14 cellular contexts compared by ENCODE assay signal in genomic region chr6:31878761-31879542, GRCh38. TPM values are rescaled to one million over a fixed set of nuclear protein-coding genes. Genes with fewer than 3 reads are reported as not detected.
DNase-seq lines count a peak whose midpoint lies in the region; ATAC-seq and TF ChIP-seq lines count a peak whose summit lies in the region.
"Had no signal": no experiment of that assay in that cellular context is flagged by ENCODE, and none has a peak within 500 bp of the region (broad histone marks: within the 10 kb centered on the region; RNA-seq: fewer than 3 reads in every experiment).

TSS of gene SLC44A4 (minus strand) at chr6:31878997. CDS start at chr6:31878980, 17 bp downstream.

- no peaks in the 10 kb centered on the region for H3K4me1 ChIP-seq in osteoblast (ENCODE audit: insufficient read depth, low read length)
- H3K4me1 ChIP-seq: vagina had no signal

- H3K79me2 ChIP-seq in osteoblast (ENCODE audit: insufficient read depth, low read length) = no peaks in the 10 kb centered on the region

- H3K4me2 ChIP-seq in osteoblast (ENCODE audit: insufficient read depth, low read length) = no peak within 1 kb of the TSS

- H3K9me3 Mint-ChIP-seq in CD14-positive monocyte = peaks cover 0 to 1% (median 0%) of the 10 kb centered on the region in 7 donors
- H3K9me3 Mint-ChIP-seq: activated T-cell treated with anti-CD3 and anti-CD28 coated beads, Interleukin-2, amount 50 U/mL, for 72 hours; naive B cell had no signal

- TF ChIP-seq CTCF in CD14-positive monocyte (IDR thresholded peaks at IDR 0.05) (no peak), osteoblast (IDR thresholded peaks at IDR 0.05; ENCODE audit: extremely low read depth, low read depth, low read length) (no peak)

- no peaks in the 10 kb centered on the region for H3K4me1 Mint-ChIP-seq in CD14-positive monocyte
- peaks cover 11% of the 10 kb centered on the region for H3K4me1 Mint-ChIP-seq in T-helper 17 cell

- H3K27ac Mint-ChIP-seq in CD14-positive monocyte (peak within 1 kb of the TSS in 4 of 7 donors; percentile 33 to 53 (median 50)), T-helper 17 cell (peak within 1 kb of the TSS; percentile 27)
- H3K27ac Mint-ChIP-seq: activated T-cell treated with anti-CD3 and anti-CD28 coated beads, Interleukin-2, amount 50 U/mL, for 72 hours had no signal

- H3K36me3 Mint-ChIP-seq in CD14-positive monocyte = peaks cover 43 to 50% of the 10 kb centered on the region in 2 donors
- H3K36me3 Mint-ChIP-seq in T-helper 17 cell (ENCODE audit: low read depth) = peaks cover 11% of the 10 kb centered on the region

- no peaks in the 10 kb centered on the region for H3K9me3 ChIP-seq in T-helper 17 cell (ENCODE audit: control insufficient read depth, low read length, poor library complexity, severe bottlenecking)
- H3K9me3 ChIP-seq in iPS-18c (ENCODE audit: control insufficient read depth, insufficient read depth, low read length) = no peaks in the 10 kb centered on the region
- no peaks in the 10 kb centered on the region for H3K9me3 ChIP-seq in osteoblast (ENCODE audit: low read depth, low read length)
- H3K9me3 ChIP-seq: vagina had no signal

- no peak for ATAC-seq in T-helper 17 cell
- ATAC-seq: activated T-cell treated with anti-CD3 and anti-CD28 coated beads, Interleukin-2, amount 50 U/mL, for 72 hours had no signal

- H4K20me1 ChIP-seq in osteoblast (ENCODE audit: insufficient read depth, low read length) = no peaks in the 10 kb centered on the region

- peaks cover 39% of the 10 kb centered on the region for H3K36me3 ChIP-seq in osteoblast (ENCODE audit: insufficient read depth, low read length)

- no peak within 1 kb of the TSS for H2AFZ ChIP-seq in osteoblast (ENCODE audit: low read length)

- H3K4me3 Mint-ChIP-seq in CD14-positive monocyte (peak within 1 kb of the TSS in 1 of 2 donors; percentile 31), T-helper 17 cell (no peak within 1 kb of the TSS)
- H3K4me3 Mint-ChIP-seq: activated T-cell treated with anti-CD3 and anti-CD28 coated beads, Interleukin-2, amount 50 U/mL, for 72 hours; naive B cell had no signal

- H3K27me3 Mint-ChIP-seq in CD14-positive monocyte (ENCODE audit: low read depth in 3 of 3) (peaks cover 5 to 7% (median 5%) of the 10 kb centered on the region in 3 donors), T-helper 17 cell (no peaks in the 10 kb centered on the region)
- H3K27me3 Mint-ChIP-seq: naive B cell had no signal

- H3K27me3 ChIP-seq in osteoblast (ENCODE audit: insufficient read depth, low read length) = no peaks in the 10 kb centered on the region
- H3K27me3 ChIP-seq: vagina had no signal

- H3K4me3 ChIP-seq in iPS-18c (ENCODE audit: insufficient read depth, low read depth, low read length) (peak within 1 kb of the TSS; percentile 9; the same call in 1 of the 2 replicates), osteoblast (ENCODE audit: insufficient read depth, low read length) (no peak within 1 kb of the TSS)
- H3K4me3 ChIP-seq: vagina had no signal

- DNase-seq in CD14-positive monocyte (ENCODE audit: low spot score) (no peak), T-helper 17 cell (no peak), osteoblast (ENCODE audit: insufficient read length, low spot score, missing footprints) (peak; percentile 42), NOMO-1 treated with dmso at 0.1 percent for 144 hours (lab: John Stamatoyannopoulos, UW; ENCODE audit: unreplicated experiment) (no peak), NCI-H1417 (lab: John Stamatoyannopoulos, UW) (no peak), H4 (ENCODE audit: low spot score) (no peak)
- DNase-seq in activated effector memory CD4-positive, alpha-beta T cell treated with anti-CD3 and anti-CD28 coated beads, Interleukin-2, amount 50 U/mL, for 16 hours = no peak
- DNase-seq: activated CD4-positive, CD25-positive, alpha-beta regulatory T cell; activated T-cell treated with anti-CD3 and anti-CD28 coated beads, Interleukin-2, amount 50 U/mL, for 72 hours; HCEC 1CT; naive B cell; NCI-H1436 had no signal

- no peak within 1 kb of the TSS for H3K27ac ChIP-seq in osteoblast (ENCODE audit: low read depth, low read length)
- H3K27ac ChIP-seq: vagina had no signal

- intact Hi-C loops in CD14-positive monocyte (cut with micrococcal nuclease) = no loop called here

RNA-seq across cellular contexts. Expression of gene SLC44A4, which starts in this region (rescaled TPM):
- polyA plus RNA-seq in CD14-positive monocyte = under 1 TPM in 1 of 2 donors, not detected in 1; 0.09 TPM
- total RNA-seq in T-helper 17 cell = under 1 TPM; 0.10 to 0.13 TPM
- not detected in 2 replicates for total RNA-seq in osteoblast
- not detected in 2 replicates for total RNA-seq in H4 (2014; rRNA removed; shearing (Covaris generic))

Comparison
In these comparisons a context has a peak if more than half of its experiments do, and no peak if none do; other contexts are left out.
1. Peak in DNase-seq in osteoblast; RNA of the gene not detected or under 1 TPM.